ENCODE assay signal across 8 cellular contexts in genomic region chr22:42613869-42614268, GRCh38. TPM values are rescaled to one million over a fixed set of nuclear protein-coding genes. Genes with fewer than 3 reads are reported as not detected.
DNase-seq lines count a peak whose midpoint lies in the region; ATAC-seq and TF ChIP-seq lines count a peak whose summit lies in the region.

No MANE protein-coding gene starts in this region.

- H3K36me3 Mint-ChIP-seq in Caco-2 (ENCODE audit: insufficient read depth, unreplicated experiment): peaks cover 61% of the 10 kb centered on the region

- no peaks in the 10 kb centered on the region for H3K27me3 ChIP-seq in Caco-2 (replicated peaks; ENCODE audit: control insufficient read depth, insufficient read depth, low read length)

- CTCF ChIA-PET in Caco-2 (lab: Charles Lee): no interaction called here

- H3K9me3 Mint-ChIP-seq in Caco-2 (ENCODE audit: unreplicated experiment): no peaks in the 10 kb centered on the region

- no peaks in the 10 kb centered on the region for H3K27me3 Mint-ChIP-seq in Caco-2 (ENCODE audit: insufficient read depth, unreplicated experiment)

- H3K36me3 ChIP-seq in Caco-2 (ENCODE audit: control insufficient read depth, insufficient read depth, low read length): no peaks in the 10 kb centered on the region; the same call in none of the 2 replicates

- ATAC-seq in left colon (peak; percentile 3), HG03442 (IDR thresholded peaks at IDR 0.05; ENCODE audit: unreplicated experiment) (no peak)

- intact Hi-C loops in Caco-2 (cut with micrococcal nuclease; ENCODE audit: unreplicated experiment) (loop anchor here (1.0 to 10.0 kb wide), 2 partner anchors 81 to 539 kb away; partner anchors contain the start of genes NAGA, PHETA2 and SMDT1), left colon (cut with DNase I, micrococcal nuclease) (no loop called here)

- peak overlapping the region; percentile 85 for H3K4me3 Mint-ChIP-seq in Caco-2 (ENCODE audit: unreplicated experiment)

- H3K4me1 ChIP-seq in Caco-2: peaks cover 5% of the 10 kb centered on the region; the same call in 1 of the 2 replicates

- peak overlapping the region; percentile 100 for H3K27ac Mint-ChIP-seq in Caco-2 (ENCODE audit: unreplicated experiment)

- H3K4me1 Mint-ChIP-seq in Caco-2 (ENCODE audit: low read depth, unreplicated experiment): peaks cover 8% of the 10 kb centered on the region

- POLR2A ChIA-PET in Caco-2 (lab: Charles Lee): interaction anchor here (0.8 to 1.3 kb wide), 4 partner anchors 12 to 241 kb away, joined by 3 to 4 read pairs (median 4); no protein-coding TSS in a partner anchor

- BruUV-seq in Caco-2 (replicated peaks; lab: Mats Ljungman, UMichigan): TSS peak; percentile 33

- peak overlapping the region; percentile 55 for H3K4me3 ChIP-seq in Caco-2 (ENCODE audit: low read depth, low read length)
- H3K4me3 ChIP-seq in Jurkat, Clone E6-1 (ENCODE audit: low read length): peak overlapping the region; percentile 65

- H3K9me3 ChIP-seq in Caco-2: no peaks in the 10 kb centered on the region

- TF ChIP-seq CTCF in Caco-2 (IDR thresholded peaks at IDR 0.05; ENCODE audit: insufficient read depth in 1 of 2, low read depth in 1 of 2, low read length in 1 of 2, severe bottlenecking in 1 of 2, unreplicated experiment in 1 of 2): no peak

- DNase-seq in Caco-2: no peak
- DNase-seq in Jurkat, Clone E6-1 (ENCODE audit: low read depth, low spot score): no peak
- DNase-seq in amniotic epithelial cell (ENCODE audit: low read depth): peak; percentile 35
- no peak for DNase-seq in left colon
- peak; percentile 33 for DNase-seq in superior temporal gyrus (ENCODE audit: extremely low spot score)
- DNase-seq in NCI-H2107 treated with DMSO at 0.1 percent for 48 hours (lab: John Stamatoyannopoulos, UW; ENCODE audit: unreplicated experiment): no peak
- DNase-seq in NAMALWA (ENCODE audit: low spot score): no peak

RNA-seq across cellular contexts. Expression of gene POLDIP3, which starts 0.8 kb away (rescaled TPM):
- total RNA-seq in Caco-2 (2022): 70.0 and 70.8 TPM in 2 replicates
- polyA plus RNA-seq in Jurkat, Clone E6-1 (2012; ENCODE audit: insufficient read depth, insufficient read length): 110 TPM
- 10 to 100 TPM; 48.9 to 61.3 TPM for total RNA-seq in left colon

RNA-seq across cellular contexts. Expression of gene ATP5MGL, which starts 26.5 kb away (rescaled TPM):
- total RNA-seq in Caco-2 (2022) (0.79 and 0.97 TPM in 2 replicates), left colon (under 1 TPM; 0.34 to 0.89 TPM)
- polyA plus RNA-seq in Jurkat, Clone E6-1 (2012; ENCODE audit: insufficient read depth, insufficient read length): not detected

RNA-seq across cellular contexts. Expression of gene CYB5R3, which starts 35.3 kb away (rescaled TPM):
- total RNA-seq in Caco-2 (2022) (120 and 130 TPM in 2 replicates), left colon (100 to 1,000 TPM; 157 to 192 TPM)
- polyA plus RNA-seq in Jurkat, Clone E6-1 (2012; ENCODE audit: insufficient read depth, insufficient read length): 119 TPM

Comparison
In these comparisons a context has a peak if more than half of its experiments do, and no peak if none do; other contexts are left out.
1. DNase-seq: peak in amniotic epithelial cell (single experiment) and superior temporal gyrus (single experiment); none in Caco-2 (0 of 2), Jurkat, Clone E6-1 (single experiment), left colon (0 of 2), NCI-H2107 treated with DMSO at 0.1 percent for 48 hours (single experiment) and NAMALWA (single experiment).